8 cellular contexts compared by ENCODE assay signal in the genomic region with DNA sequence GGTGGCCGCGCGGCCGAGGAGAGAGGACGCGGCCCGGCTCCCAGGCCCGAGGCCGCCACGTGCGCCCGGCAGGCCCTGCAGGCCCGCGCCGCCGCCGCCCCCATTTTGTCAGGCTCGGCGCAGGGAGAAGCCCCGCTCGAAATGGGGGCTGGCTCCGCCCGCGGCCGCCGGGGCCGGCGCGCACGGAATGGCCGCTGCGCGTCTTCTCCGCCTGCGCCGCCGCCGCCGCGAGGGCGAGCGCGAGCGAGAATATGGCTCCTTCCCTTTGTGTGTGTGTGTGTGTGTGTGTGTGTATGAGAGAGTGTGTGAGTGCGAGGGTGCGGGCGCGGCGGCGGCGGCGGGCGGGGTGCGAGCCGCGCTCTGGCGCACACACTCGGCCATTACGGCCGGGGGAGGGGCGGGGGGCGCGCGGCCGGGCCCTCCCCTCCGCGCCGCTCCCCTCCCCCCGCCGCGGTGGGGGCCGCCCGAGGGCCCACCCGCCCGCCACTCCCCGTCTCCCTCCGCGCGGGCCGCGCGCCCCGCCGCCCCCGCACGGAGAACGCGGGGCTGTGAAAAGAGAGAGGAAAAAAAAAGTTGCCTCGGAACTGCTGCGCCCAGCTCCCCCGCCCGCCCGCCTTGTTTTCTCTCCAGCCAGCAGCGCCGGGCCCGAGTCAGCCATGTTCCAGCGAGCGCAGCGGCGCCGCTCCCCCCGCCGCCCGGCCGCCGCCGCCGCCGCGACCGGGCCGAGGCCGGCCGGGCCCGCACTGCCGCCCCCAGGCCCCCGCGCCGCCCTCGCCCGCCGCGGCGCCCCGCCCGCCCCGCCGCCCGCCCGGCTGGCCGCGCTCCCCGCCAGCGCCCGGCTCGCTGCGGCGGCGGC. TPM values are rescaled to one million over a fixed set of nuclear protein-coding genes. Genes with fewer than 3 reads are reported as not detected.
DNase-seq lines count a peak whose midpoint lies in the region; ATAC-seq and TF ChIP-seq lines count a peak whose summit lies in the region.

No MANE protein-coding gene starts in this region.

- CTCF ChIA-PET in CD8-positive, alpha-beta memory T cell (lab: Charles Lee): interaction anchor here (0.6 to 1.4 kb wide), 3 partner anchors 59 to 332 kb away, joined by 4 to 5 read pairs (median 5); no protein-coding TSS in a partner anchor

- ATAC-seq in GM19455 (IDR thresholded peaks at IDR 0.05; ENCODE audit: unreplicated experiment): peak; percentile 23

- H3K27me3 ChIP-seq in CD8-positive, alpha-beta memory T cell (ENCODE audit: insufficient read depth, low read length, poor library complexity, severe bottlenecking): no peaks in the 10 kb centered on the region
- H3K27me3 ChIP-seq in neural progenitor cell: no peaks in the 10 kb centered on the region

- H3K4me1 Mint-ChIP-seq in CD8-positive, alpha-beta memory T cell: peaks cover 36 to 44% (median 40%) of the 10 kb centered on the region in 3 donors
- peaks cover 38% of the 10 kb centered on the region for H3K4me1 Mint-ChIP-seq in neural progenitor cell

- peaks cover 5 to 34% (median 9%) of the 10 kb centered on the region in 3 donors for H3K36me3 Mint-ChIP-seq in CD8-positive, alpha-beta memory T cell
- peaks cover 9% of the 10 kb centered on the region for H3K36me3 Mint-ChIP-seq in neural progenitor cell

- H3K79me2 ChIP-seq in neural progenitor cell (ENCODE audit: low read depth): peaks cover 46% of the 10 kb centered on the region

- H3K9ac ChIP-seq in neural progenitor cell: peak overlapping the region; percentile 82

- H3K9me3 Mint-ChIP-seq in CD8-positive, alpha-beta memory T cell: peaks cover 0 to 2% (median 0%) of the 10 kb centered on the region in 5 donors
- peaks cover 3% of the 10 kb centered on the region for H3K9me3 Mint-ChIP-seq in neural progenitor cell

- H3K9me3 ChIP-seq in CD8-positive, alpha-beta memory T cell (ENCODE audit: low read length): no peaks in the 10 kb centered on the region
- no peaks in the 10 kb centered on the region for H3K9me3 ChIP-seq in neural progenitor cell (ENCODE audit: low read depth)

- TF ChIP-seq CTCF in foreskin fibroblast (IDR thresholded peaks at IDR 0.05; ENCODE audit: low read depth, low read length) (no peak), neural progenitor cell (IDR thresholded peaks at IDR 0.05) (no peak)

- peak overlapping the region; percentile 80 for H3K27ac ChIP-seq in CD8-positive, alpha-beta memory T cell (ENCODE audit: low read depth, low read length)
- H3K27ac ChIP-seq in neural progenitor cell: peak overlapping the region; percentile 83

- POLR2A ChIA-PET in CD8-positive, alpha-beta memory T cell (lab: Charles Lee): interaction anchor here (0.6 to 2.9 kb wide), 13 partner anchors 14 to 276 kb away, joined by 3 to 43 read pairs (median 4); partner anchors contain the start of genes KATNAL1, UBE2L5 and USPL1

- peaks cover 44% of the 10 kb centered on the region for H3F3A ChIP-seq in neural progenitor cell (ENCODE audit: low read depth)

- no peak overlapping the region for H2AFZ ChIP-seq in neural progenitor cell (replicated peaks)

- H3K4me1 ChIP-seq in CD8-positive, alpha-beta memory T cell (ENCODE audit: insufficient read depth, low read length): peaks cover 27% of the 10 kb centered on the region
- peaks cover 19% of the 10 kb centered on the region for H3K4me1 ChIP-seq in neural progenitor cell

- peak overlapping the region; percentile 98 for H3K4me2 ChIP-seq in neural progenitor cell

- peak overlapping the region; percentile 93 to 99 (median 98) for H3K27ac Mint-ChIP-seq in CD8-positive, alpha-beta memory T cell
- peak overlapping the region; percentile 91 for H3K27ac Mint-ChIP-seq in neural progenitor cell

- H4K20me1 ChIP-seq in neural progenitor cell (ENCODE audit: low read depth): peaks cover 33% of the 10 kb centered on the region

- peaks cover 19% of the 10 kb centered on the region for H3K36me3 ChIP-seq in CD8-positive, alpha-beta memory T cell (ENCODE audit: insufficient read depth, low read length)
- H3K36me3 ChIP-seq in neural progenitor cell: peaks cover 20% of the 10 kb centered on the region

- peak overlapping the region; percentile 99 for H3K4me3 ChIP-seq in CD8-positive, alpha-beta memory T cell (ENCODE audit: low read length)
- H3K4me3 ChIP-seq in foreskin fibroblast (ENCODE audit: low read depth in 1 of 2, low read length in 2 of 2) (peak overlapping the region; percentile 71 to 84), neural progenitor cell (peak overlapping the region; percentile 91)

- peak; percentile 73 to 87 (median 79) for DNase-seq in CD8-positive, alpha-beta memory T cell
- DNase-seq in HT1080 (ENCODE audit: low read depth) (peak; percentile 81), RKO (ENCODE audit: low spot score) (peak; percentile 66), activated gamma-delta T cell (lab: John Stamatoyannopoulos, UW) (peak; percentile 79), foreskin fibroblast (peak; percentile 74 to 89), neural progenitor cell (ENCODE audit: low spot score) (peak; percentile 86), stromal cell of bone marrow (ENCODE audit: low read depth) (peak; percentile 62)

- H3K27me3 Mint-ChIP-seq in CD8-positive, alpha-beta memory T cell: peaks cover 0 to 10% of the 10 kb centered on the region in 2 donors
- H3K27me3 Mint-ChIP-seq in neural progenitor cell (ENCODE audit: insufficient read depth, low read depth): peaks cover 9% of the 10 kb centered on the region

- H3K4me3 Mint-ChIP-seq in CD8-positive, alpha-beta memory T cell: peak overlapping the region; percentile 86 to 97 (median 95)
- H3K4me3 Mint-ChIP-seq in neural progenitor cell: peak overlapping the region; percentile 95

RNA-seq across cellular contexts. Expression of gene HMGB1, which starts 1.0 kb away (rescaled TPM):
- 100 to 1,000 TPM; 694 to 729 TPM for total RNA-seq in CD8-positive, alpha-beta memory T cell
- 642 TPM for polyA plus RNA-seq in CD8-positive, alpha-beta memory T cell
- 667 and 727 TPM in 2 replicates for total RNA-seq in HT1080 (2014; rRNA removed; shearing (Covaris generic))
- 650 and 795 TPM in 2 replicates for polyA plus RNA-seq in HT1080 (2015; cell fraction: cytosol; rRNA removed)
- polyA plus RNA-seq in HT1080 (2015; cell fraction: nucleus; rRNA removed): 668 and 716 TPM in 2 replicates
- total RNA-seq in neural progenitor cell (ENCODE audit: low replicate concordance): 886 and 1,493 TPM in 2 replicates

RNA-seq across cellular contexts. Expression of gene UBE2L5, which starts 42.4 kb away (rescaled TPM):
- total RNA-seq in CD8-positive, alpha-beta memory T cell: not detected
- polyA plus RNA-seq in CD8-positive, alpha-beta memory T cell: not detected
- 0.08 TPM in 1 of 2 replicates, not detected in the other for total RNA-seq in HT1080 (2014; rRNA removed; shearing (Covaris generic))
- polyA plus RNA-seq in HT1080 (2015; cell fraction: cytosol; rRNA removed): not detected in 2 replicates
- not detected in 2 replicates for polyA plus RNA-seq in HT1080 (2015; cell fraction: nucleus; rRNA removed)
- not detected in 2 replicates for total RNA-seq in neural progenitor cell (ENCODE audit: low replicate concordance)

Comparison
In these comparisons a context has a peak if more than half of its experiments do, and no peak if none do; other contexts are left out.
1. Peak in every context shown above with its lines: DNase-seq, ATAC-seq, H3K4me3 ChIP-seq and H3K27ac ChIP-seq.